ENCODE assay signal across 14 cellular contexts in genomic region chr3:105676621-105677300, GRCh38.
DNase-seq lines count a peak whose midpoint lies in the region; ATAC-seq, FAIRE-seq and TF ChIP-seq lines count a peak whose summit lies in the region.
"Had no signal": no experiment of that assay in that cellular context is flagged by ENCODE, and none has a peak within 500 bp of the region (broad histone marks: within the 10 kb centered on the region; RNA-seq: fewer than 3 reads in every experiment).

No MANE protein-coding gene starts in this region.

- peak; percentile 48 for FAIRE-seq in urothelium cell line (lab: Jason Lieb, UNC)
- no peak for FAIRE-seq in GM12891 (lab: Jason Lieb, UNC)

- TF ChIP-seq CTCF in left ventricle myocardium inferior (IDR thresholded peaks at IDR 0.05; ENCODE audit: borderline replicate concordance): no peak
- TF ChIP-seq CTCF in heart right ventricle (IDR thresholded peaks at IDR 0.05): no peak

- H3K36me3 ChIP-seq in left ventricle myocardium inferior (peaks cover 77% of the 10 kb centered on the region), heart right ventricle (peaks cover 0 to 100% (median 30%) of the 10 kb centered on the region in 9 donors)

- no peaks in the 10 kb centered on the region for H3K27me3 ChIP-seq in left ventricle myocardium inferior (ENCODE audit: low read depth)
- no peaks in the 10 kb centered on the region for H3K27me3 ChIP-seq in right cardiac atrium (ENCODE audit: control insufficient read depth, insufficient read depth)
- no peaks in the 10 kb centered on the region for H3K27me3 ChIP-seq in heart right ventricle
- H3K27me3 ChIP-seq: gastrocnemius medialis had no signal

- H3K4me3 ChIP-seq in left ventricle myocardium inferior: no peak overlapping the region
- no peak overlapping the region for H3K4me3 ChIP-seq in right cardiac atrium (ENCODE audit: low read length)
- H3K4me3 ChIP-seq in heart right ventricle: no peak overlapping the region
- H3K4me3 ChIP-seq: gastrocnemius medialis had no signal

- H3K27ac ChIP-seq in left ventricle myocardium inferior (replicated peaks): peak overlapping the region; percentile 16
- no peak overlapping the region for H3K27ac ChIP-seq in right cardiac atrium (ENCODE audit: low read length)
- no peak overlapping the region for H3K27ac ChIP-seq in heart right ventricle
- H3K27ac ChIP-seq: gastrocnemius medialis had no signal

- no peak for TF ChIP-seq POLR2A in GM12891 (IDR thresholded peaks at IDR 0.05; ENCODE audit: low read depth, low read length)

- 83% methylated on average over 5 of the region's 5 CpGs for WGBS in right cardiac atrium
- 88 to 91% methylated on average over 5 of the region's 5 CpGs for WGBS in heart right ventricle, 2 donors

- ATAC-seq in right cardiac atrium: no peak
- no peak for ATAC-seq in heart right ventricle
- ATAC-seq: gastrocnemius medialis; naive thymus-derived CD8-positive, alpha-beta T cell had no signal

- DNase-seq in left ventricle myocardium inferior: no peak
- DNase-seq in right cardiac atrium: no peak
- peak; percentile 43 for DNase-seq in activated naive CD4-positive, alpha-beta T cell treated with anti-CD3 and anti-CD28 coated beads, Interleukin-2, amount 50 U/mL, for 16 hours
- peak; percentile 36 to 45 (median 42) for DNase-seq in stimulated activated CD4-positive, alpha-beta T cell treated with anti-CD3 and anti-CD28 coated beads, Interleukin-12 subunit alpha, Interleukin-12 subunit beta, amount 100 ng/mL, for 48 hours (ENCODE audit: low read depth in 2 of 3, low spot score in 1 of 3)
- no peak for DNase-seq in urothelium cell line (ENCODE audit: low spot score)
- no peak for DNase-seq in GM12891 (ENCODE audit: insufficient read length, low spot score)
- DNase-seq in heart right ventricle: no peak
- DNase-seq: amygdala; cerebellar nuclear complex; gastrocnemius medialis; HCEC 1CT; naive thymus-derived CD8-positive, alpha-beta T cell; NCI-H1436 treated with DMSO at 0.1 percent for 48 hours; NCI-H446 treated with DMSO at 0.1 percent for 48 hours had no signal

- H3K9me3 ChIP-seq in left ventricle myocardium inferior (replicated peaks): no peaks in the 10 kb centered on the region
- H3K9me3 ChIP-seq in right cardiac atrium (ENCODE audit: control insufficient read depth, low read length): no peaks in the 10 kb centered on the region
- no peaks in the 10 kb centered on the region for H3K9me3 ChIP-seq in heart right ventricle
- H3K9me3 ChIP-seq: gastrocnemius medialis had no signal

- peaks cover 53% of the 10 kb centered on the region for H3K4me1 ChIP-seq in left ventricle myocardium inferior
- H3K4me1 ChIP-seq in right cardiac atrium (ENCODE audit: control insufficient read depth, insufficient read depth, low read length): peaks cover 4% of the 10 kb centered on the region
- peaks cover 0 to 25% (median 9%) of the 10 kb centered on the region in 9 donors for H3K4me1 ChIP-seq in heart right ventricle
- H3K4me1 ChIP-seq: gastrocnemius medialis had no signal

- intact Hi-C loops in left ventricle myocardium inferior (cut with micrococcal nuclease) (no loop called here), right cardiac atrium (cut with DNase I) (no loop called here), heart right ventricle (cut with DNase I) (no loop called here)

TF ChIP-seq in GM12891, 5 proteins besides CTCF, POLR2A, EP300 and RAD21:
- TF ChIP-seq SPI1 (IDR thresholded peaks at IDR 0.05; ENCODE audit: low read depth, low read length) (no peak), POU2F2 (IDR thresholded peaks at IDR 0.05; ENCODE audit: low read depth, low read length) (no peak)
TF ChIP-seq in GM12891: peak in this region for 0.

Comparison
In these comparisons a context has a peak if more than half of its experiments do, and no peak if none do; other contexts are left out.
1. DNase-seq: peak in activated naive CD4-positive, alpha-beta T cell treated with anti-CD3 and anti-CD28 coated beads, Interleukin-2, amount 50 U/mL, for 16 hours (single experiment) and stimulated activated CD4-positive, alpha-beta T cell treated with anti-CD3 and anti-CD28 coated beads, Interleukin-12 subunit alpha, Interleukin-12 subunit beta, amount 100 ng/mL, for 48 hours (3 of 3); none in left ventricle myocardium inferior (single experiment), right cardiac atrium (0 of 3), urothelium cell line (single experiment), GM12891 (single experiment) and heart right ventricle (0 of 2).